In the genomic region with DNA sequence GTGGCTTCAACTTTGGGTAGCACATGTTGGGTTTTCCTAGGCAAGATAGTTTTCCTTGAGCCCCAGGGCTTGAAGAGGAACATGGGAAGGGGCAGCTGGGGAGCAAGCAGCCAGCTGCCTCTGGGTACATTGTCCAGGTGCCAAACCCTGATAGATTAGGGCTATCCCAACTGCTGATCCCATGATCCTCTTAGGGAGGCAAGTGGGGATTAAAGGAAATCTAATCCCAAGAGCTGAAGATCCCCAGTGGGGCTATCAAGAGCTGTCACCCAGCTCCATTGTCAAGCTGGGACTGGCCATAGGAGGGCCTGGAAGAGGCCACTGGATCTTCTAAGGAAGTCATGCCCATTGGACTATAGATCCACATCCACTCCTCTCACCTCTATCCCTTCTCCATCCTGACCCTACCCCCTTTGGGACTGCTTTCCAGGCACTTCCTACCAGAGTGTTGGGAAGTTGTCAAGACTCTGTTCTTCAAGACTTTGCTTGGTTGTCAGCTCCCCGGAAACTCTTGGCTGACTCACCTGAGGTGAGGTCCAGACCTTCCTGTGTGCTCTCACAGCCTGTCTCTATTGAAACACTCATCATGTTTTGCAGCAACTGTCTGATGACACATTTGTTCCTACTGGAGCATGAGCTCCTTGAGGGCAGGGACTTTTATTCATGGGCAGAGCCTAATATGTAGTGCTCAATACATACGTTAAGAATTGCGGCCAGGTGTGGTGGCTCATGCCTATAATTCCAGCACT, we compare ENCODE assay signal across 22 cellular contexts. TPM values are rescaled to one million over a fixed set of nuclear protein-coding genes. Genes with fewer than 3 reads are reported as not detected.
DNase-seq lines count a peak whose midpoint lies in the region; ATAC-seq, FAIRE-seq and TF ChIP-seq lines count a peak whose summit lies in the region.
"Had no signal": no experiment of that assay in that cellular context is flagged by ENCODE, and none has a peak within 500 bp of the region (broad histone marks: within the 10 kb centered on the region; RNA-seq: fewer than 3 reads in every experiment).

No MANE protein-coding gene starts in this region.

- CTCF ChIA-PET in PC-3 (lab: Charles Lee), result no interaction called here

- H4K20me1 ChIP-seq in PC-3 (ENCODE audit: low read length), result peaks cover 12% of the 10 kb centered on the region; the same call in 1 of the 2 replicates
- peaks cover 52% of the 10 kb centered on the region for H4K20me1 ChIP-seq in neural progenitor cell (ENCODE audit: low read depth)

- H2AFZ ChIP-seq in PC-3 (ENCODE audit: low read length) (no peak overlapping the region), neural progenitor cell (replicated peaks) (no peak overlapping the region)

- H3K27me3 ChIP-seq in PC-3 (ENCODE audit: low read length) (no peaks in the 10 kb centered on the region), bronchial epithelial cell (ENCODE audit: control insufficient read depth, insufficient read depth, low read length) (no peaks in the 10 kb centered on the region), neural progenitor cell (peaks cover 34% of the 10 kb centered on the region)

- H3K36me3 Mint-ChIP-seq in neural progenitor cell, result no peaks in the 10 kb centered on the region

- no peaks in the 10 kb centered on the region for H3K9me3 ChIP-seq in PC-3 (ENCODE audit: low read length)
- no peaks in the 10 kb centered on the region for H3K9me3 ChIP-seq in neural progenitor cell (ENCODE audit: low read depth)

- no peaks in the 10 kb centered on the region for H3K9me2 ChIP-seq in PC-3 (replicated peaks; ENCODE audit: low read length)

- peak; percentile 52 for DNase-seq in stimulated activated CD4-positive, alpha-beta T cell treated with anti-CD3 and anti-CD28 coated beads, Interleukin-1b, Interleukin-23, amount 100 ng/mL, for 48 hours
- no peak for DNase-seq in stimulated activated CD4-positive, alpha-beta T cell treated with anti-CD3 and anti-CD28 coated beads, Interleukin-2, amount 100 ng/mL, for 48 hours
- DNase-seq in PC-3, result peak; percentile 76
- peak; percentile 90 for DNase-seq in bronchial epithelial cell (ENCODE audit: low read depth)
- no peak for DNase-seq in neural progenitor cell (ENCODE audit: low spot score)
- no peak for DNase-seq in AG08396 (ENCODE audit: low spot score)
- DNase-seq: activated CD4-positive, alpha-beta T cell treated with anti-CD3 and anti-CD28 coated beads, Interleukin-2, amount 50 U/mL, for 1 hour; activated gamma-delta T cell; foreskin melanocyte; IMR-90; left cardiac atrium; NCI-H1694 treated with DMSO at 0.1 percent for 48 hours; NCI-H446 treated with DMSO at 0.1 percent for 48 hours; nephron progenitor cell; T1000 had no signal

- H3K4me3 Mint-ChIP-seq in neural progenitor cell, result no peak overlapping the region
- H3K4me3 Mint-ChIP-seq: B cell, mesothelial cell of epicardium, nephron progenitor cell had no signal

- H3K4me1 ChIP-seq in PC-3 (ENCODE audit: insufficient read depth, low read length) (peaks cover 11% of the 10 kb centered on the region), neural progenitor cell (no peaks in the 10 kb centered on the region)

- H3K27me3 Mint-ChIP-seq in neural progenitor cell (ENCODE audit: insufficient read depth, low read depth), result peaks cover 22% of the 10 kb centered on the region

- H3K4me2 ChIP-seq in PC-3 (ENCODE audit: low read length), result no peak overlapping the region
- H3K4me2 ChIP-seq in neural progenitor cell, result no peak overlapping the region

- H3K4me3 ChIP-seq in PC-3 (ENCODE audit: low read length) (no peak overlapping the region), bronchial epithelial cell (ENCODE audit: low read depth, low read length) (no peak overlapping the region), neural progenitor cell (no peak overlapping the region)
- H3K4me3 ChIP-seq: coronary artery, GM12878, SK-N-MC had no signal

- H3K79me2 ChIP-seq in PC-3 (ENCODE audit: low read length) (peaks cover 30% of the 10 kb centered on the region), neural progenitor cell (ENCODE audit: low read depth) (no peaks in the 10 kb centered on the region)

- H3K9me3 Mint-ChIP-seq in neural progenitor cell, result no peaks in the 10 kb centered on the region
- H3K9me3 Mint-ChIP-seq: mesothelial cell of epicardium had no signal

- H3F3A ChIP-seq in PC-3 (ENCODE audit: low read length, unreplicated experiment) (no peaks in the 10 kb centered on the region), neural progenitor cell (ENCODE audit: low read depth) (peaks cover 14% of the 10 kb centered on the region)

- no TSS peak for BruUV-seq in PC-3 (replicated peaks; lab: Mats Ljungman, UMichigan)

- H3K27ac ChIP-seq in PC-3 (ENCODE audit: low read length) (no peak overlapping the region), neural progenitor cell (no peak overlapping the region)
- H3K27ac ChIP-seq: coronary artery, SK-N-MC had no signal

- H3K4me1 Mint-ChIP-seq in neural progenitor cell, result peaks cover 9% of the 10 kb centered on the region

- POLR2A ChIA-PET in PC-3 (lab: Charles Lee; ENCODE audit: unreplicated experiment), result no interaction called here

- intact Hi-C loops in PC-3 (cut with micrococcal nuclease), result no loop called here

- H3K9ac ChIP-seq in PC-3 (ENCODE audit: low read length) (no peak overlapping the region), neural progenitor cell (no peak overlapping the region)

- H3K27ac Mint-ChIP-seq in neural progenitor cell, result no peak overlapping the region
- H3K27ac Mint-ChIP-seq: B cell, mesothelial cell of epicardium, nephron progenitor cell had no signal

- ATAC-seq in PC-3 (peak; percentile 33), GM21390 (IDR thresholded peaks at IDR 0.05; ENCODE audit: unreplicated experiment) (no peak)
- ATAC-seq: GM12878, left cardiac atrium had no signal

- no peak for TF ChIP-seq CTCF in PC-3 (conservative IDR thresholded peaks at IDR 0.05; ENCODE audit: low read depth, low read length)
- no peak for TF ChIP-seq CTCF in bronchial epithelial cell (IDR thresholded peaks at IDR 0.05; ENCODE audit: insufficient read depth, low read length, severe bottlenecking)
- TF ChIP-seq CTCF in neural progenitor cell (IDR thresholded peaks at IDR 0.05), result no peak

- FAIRE-seq in bronchial epithelial cell (lab: Jason Lieb, UNC), result peak; percentile 83
- FAIRE-seq: G401.6, GM12878 had no signal

- H3K36me3 ChIP-seq in PC-3 (ENCODE audit: low read depth, low read length) (no peaks in the 10 kb centered on the region), bronchial epithelial cell (ENCODE audit: control insufficient read depth, insufficient read depth, low read length) (no peaks in the 10 kb centered on the region), neural progenitor cell (no peaks in the 10 kb centered on the region)

RNA-seq across cellular contexts. Expression of gene CAMK2N2, which starts 5.9 kb away (rescaled TPM):
- total RNA-seq in PC-3 (2014; rRNA removed), result 1.1 and 1.2 TPM in 2 replicates
- not detected in 2 replicates for total RNA-seq in bronchial epithelial cell
- total RNA-seq in neural progenitor cell (ENCODE audit: low replicate concordance), result 0.71 TPM in 1 of 2 replicates, not detected in the other
- total RNA-seq: B cell, IMR-90 had no signal

RNA-seq across cellular contexts. Expression of gene EEF1AKMT4, which starts 6.0 kb away (rescaled TPM):
- total RNA-seq in PC-3 (2014; rRNA removed) (27.3 and 37.8 TPM in 2 replicates), bronchial epithelial cell (10.1 and 14.0 TPM in 2 replicates), neural progenitor cell (ENCODE audit: low replicate concordance) (3.7 and 6.0 TPM in 2 replicates)

RNA-seq across cellular contexts. Expression of gene ALG3, which starts 6.7 kb away (rescaled TPM):
- total RNA-seq in PC-3 (2014; rRNA removed) (65.9 and 89.0 TPM in 2 replicates), bronchial epithelial cell (21.6 and 36.9 TPM in 2 replicates), neural progenitor cell (ENCODE audit: low replicate concordance) (23.7 and 39.1 TPM in 2 replicates)

RNA-seq across cellular contexts. Expression of gene ECE2, which starts 20.4 kb away (rescaled TPM):
- total RNA-seq in PC-3 (2014; rRNA removed) (not detected in 2 replicates), bronchial epithelial cell (not detected in 2 replicates), neural progenitor cell (ENCODE audit: low replicate concordance) (0.15 TPM in 1 of 2 replicates, not detected in the other)
- total RNA-seq: B cell, GM12878, IMR-90, mesothelial cell of epicardium had no signal

RNA-seq across cellular contexts. Expression of gene VWA5B2, which starts 26.1 kb away (rescaled TPM):
- 1.4 and 1.9 TPM in 2 replicates for total RNA-seq in PC-3 (2014; rRNA removed)
- total RNA-seq in bronchial epithelial cell, result not detected in 2 replicates
- not detected in 2 replicates for total RNA-seq in neural progenitor cell (ENCODE audit: low replicate concordance)
- total RNA-seq: GM12878, IMR-90, left cardiac atrium had no signal

Comparison
In these comparisons a context has a peak if more than half of its experiments do, and no peak if none do; other contexts are left out.
1. DNase-seq: peak in stimulated activated CD4-positive, alpha-beta T cell treated with anti-CD3 and anti-CD28 coated beads, Interleukin-1b, Interleukin-23, amount 100 ng/mL, for 48 hours (single experiment), PC-3 (single experiment) and bronchial epithelial cell (single experiment); none in stimulated activated CD4-positive, alpha-beta T cell treated with anti-CD3 and anti-CD28 coated beads, Interleukin-2, amount 100 ng/mL, for 48 hours (0 of 2), neural progenitor cell (single experiment) and AG08396 (single experiment).